10 cellular contexts compared by ENCODE assay signal in the genomic region with DNA sequence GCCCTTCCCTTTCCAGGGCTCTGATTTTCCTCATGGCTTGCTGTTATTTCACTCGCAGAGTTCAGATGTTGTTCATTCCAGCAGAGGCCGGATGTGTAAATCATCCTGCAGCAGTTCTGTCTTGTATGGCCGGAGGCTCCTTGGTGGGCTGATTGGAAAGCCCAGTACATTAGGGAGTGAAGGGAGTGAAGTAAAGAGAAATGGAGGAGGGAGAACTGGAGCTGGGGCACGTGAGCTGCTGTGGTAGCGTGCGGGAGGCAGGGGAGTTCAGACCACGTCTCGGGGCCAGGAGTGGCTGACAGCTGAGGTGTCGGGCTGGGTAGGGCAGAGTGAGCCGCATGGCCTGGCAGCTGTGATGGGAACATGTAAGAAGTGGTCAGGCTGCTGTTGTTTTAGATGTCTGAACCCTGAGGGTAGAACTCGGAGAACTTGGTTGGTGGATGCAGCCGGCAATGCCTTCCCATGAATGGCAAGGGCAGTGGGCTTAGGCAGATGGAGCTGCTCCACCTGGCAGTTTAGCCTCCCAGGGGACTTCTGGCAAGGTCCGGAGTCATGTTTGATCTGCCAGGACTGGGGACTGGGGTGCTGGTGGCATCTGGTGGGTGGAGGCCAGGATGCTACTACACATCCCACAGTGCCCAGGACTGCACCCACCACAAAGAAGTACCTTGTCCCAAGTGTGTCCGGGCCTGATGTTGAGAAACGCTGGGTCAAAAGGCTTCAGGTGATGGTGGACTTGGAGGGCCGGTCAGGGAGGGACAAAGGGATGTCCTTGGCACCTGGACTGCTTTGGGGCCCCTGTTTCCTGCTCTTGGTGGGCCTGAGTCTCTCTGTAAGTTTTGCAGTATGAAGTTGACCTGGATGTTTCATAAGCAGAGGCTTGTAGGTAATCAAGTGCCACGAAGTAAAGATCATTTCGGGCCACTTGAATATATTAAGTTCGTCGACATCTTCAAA. TPM values are rescaled to one million over a fixed set of nuclear protein-coding genes. Genes with fewer than 3 reads are reported as not detected.
DNase-seq lines count a peak whose midpoint lies in the region; ATAC-seq and TF ChIP-seq lines count a peak whose summit lies in the region.
"Had no signal": no experiment of that assay in that cellular context is flagged by ENCODE, and none has a peak within 500 bp of the region (broad histone marks: within the 10 kb centered on the region; RNA-seq: fewer than 3 reads in every experiment).

No MANE protein-coding gene starts in this region.

- H3K27ac ChIP-seq in ACC112 (ENCODE audit: low read depth, low read length) (peak overlapping the region; percentile 88), PC-9 (peak overlapping the region; percentile 98)
- H3K27ac ChIP-seq in CD8-positive, alpha-beta memory T cell (ENCODE audit: low read depth, low read length), result no peak overlapping the region

- no peaks in the 10 kb centered on the region for H3K36me3 Mint-ChIP-seq in nephron (ENCODE audit: low read depth)
- no peaks in the 10 kb centered on the region for H3K36me3 Mint-ChIP-seq in CD8-positive, alpha-beta memory T cell
- H3K36me3 Mint-ChIP-seq in WTC11, result no peaks in the 10 kb centered on the region
- H3K36me3 Mint-ChIP-seq: CD8-positive, alpha-beta T cell had no signal

- peaks cover 86% of the 10 kb centered on the region for H3F3A ChIP-seq in PC-9 (ENCODE audit: insufficient read depth, low read depth)

- H2AFZ ChIP-seq in ACC112 (ENCODE audit: low read length, unreplicated experiment) (no peak overlapping the region), PC-9 (peak overlapping the region; percentile 17; the same call in 1 of the 2 replicates)

- H3K4me3 Mint-ChIP-seq in nephron (peak overlapping the region; percentile 28 to 57 (median 57)), WTC11 (no peak overlapping the region)
- no peak overlapping the region for H3K4me3 Mint-ChIP-seq in CD8-positive, alpha-beta memory T cell
- H3K4me3 Mint-ChIP-seq: CD8-positive, alpha-beta T cell had no signal

- intact Hi-C loops in PC-9 (cut with micrococcal nuclease; ENCODE audit: unreplicated experiment), result loop anchor here (1.0 to 10.0 kb wide), 3 partner anchors 29 to 319 kb away; partner anchors contain the start of genes ADAM17 and ASAP2

- peaks cover 87% of the 10 kb centered on the region for H3K79me2 ChIP-seq in ACC112 (ENCODE audit: control insufficient read depth, insufficient read depth, low read length, unreplicated experiment)
- H3K79me2 ChIP-seq in PC-9 (ENCODE audit: low read depth), result peaks cover 92% of the 10 kb centered on the region

- H3K4me1 ChIP-seq in ACC112 (ENCODE audit: control insufficient read depth, insufficient read depth, low read length, unreplicated experiment) (peaks cover 87% of the 10 kb centered on the region), PC-9 (replicated peaks; ENCODE audit: insufficient read depth) (peaks cover 89% of the 10 kb centered on the region)
- H3K4me1 ChIP-seq in CD8-positive, alpha-beta memory T cell (ENCODE audit: insufficient read depth, low read length), result no peaks in the 10 kb centered on the region

- peaks cover 2% of the 10 kb centered on the region; the same call in 1 of the 2 replicates for H4K20me1 ChIP-seq in PC-9 (ENCODE audit: insufficient read depth)

- ATAC-seq in WTC11, result no peak
- ATAC-seq: CD8-positive, alpha-beta T cell had no signal

- H3K4me1 Mint-ChIP-seq in nephron (peaks cover 71% of the 10 kb centered on the region), WTC11 (peaks cover 19% of the 10 kb centered on the region)
- H3K4me1 Mint-ChIP-seq in CD8-positive, alpha-beta memory T cell, result no peaks in the 10 kb centered on the region

- H3K27me3 Mint-ChIP-seq in nephron (ENCODE audit: low read depth) (no peaks in the 10 kb centered on the region), WTC11 (ENCODE audit: low read depth) (no peaks in the 10 kb centered on the region)
- peaks cover 24 to 28% of the 10 kb centered on the region in 2 donors for H3K27me3 Mint-ChIP-seq in CD8-positive, alpha-beta memory T cell

- no peak for TF ChIP-seq CTCF in PC-9 (conservative IDR thresholded peaks at IDR 0.05)
- no peak for TF ChIP-seq CTCF in epithelial cell of esophagus (IDR thresholded peaks at IDR 0.05; ENCODE audit: insufficient read depth, low read depth, low read length, missing control alignments)
- TF ChIP-seq CTCF in nephron (IDR thresholded peaks at IDR 0.05; ENCODE audit: unreplicated experiment in 3 of 3), result no peak
- no peak for TF ChIP-seq CTCF in WTC11 (IDR thresholded peaks at IDR 0.05)

- H3K9me3 Mint-ChIP-seq in nephron (no peaks in the 10 kb centered on the region), WTC11 (no peaks in the 10 kb centered on the region)
- no peaks in the 10 kb centered on the region for H3K9me3 Mint-ChIP-seq in CD8-positive, alpha-beta memory T cell
- H3K9me3 Mint-ChIP-seq: CD8-positive, alpha-beta T cell had no signal

- CTCF ChIA-PET in PC-9 (lab: Charles Lee), result no interaction called here
- CTCF ChIA-PET in CD8-positive, alpha-beta memory T cell (lab: Charles Lee), result no interaction called here
- CTCF ChIA-PET in WTC11 (lab: Charles Lee), result no interaction called here

- BruUV-seq in PC-9 (replicated peaks; lab: Mats Ljungman, UMichigan), result TSS peak; percentile 27

- H3K4me2 ChIP-seq in PC-9, result peak overlapping the region; percentile 93

- DNase-seq in PC-9 (no peak), epithelial cell of esophagus (ENCODE audit: low read depth) (peak; percentile 74), SIG-M5 treated with dmso at 0.1 percent for 504 hours (lab: John Stamatoyannopoulos, UW; ENCODE audit: unreplicated experiment) (no peak), WTC11 (ENCODE audit: low spot score) (no peak)
- no peak for DNase-seq in CD8-positive, alpha-beta memory T cell
- no peak for DNase-seq in stimulated activated naive CD4-positive, alpha-beta T cell (lab: John Stamatoyannopoulos, UW)
- DNase-seq: activated T-cell treated with anti-CD3 and anti-CD28 coated beads, Interleukin-2, amount 50 U/mL, for 1 hour; CD8-positive, alpha-beta T cell had no signal

- H3K9me3 ChIP-seq in PC-9 (ENCODE audit: insufficient read depth, low read depth), result no peaks in the 10 kb centered on the region
- H3K9me3 ChIP-seq in CD8-positive, alpha-beta memory T cell (ENCODE audit: low read length), result no peaks in the 10 kb centered on the region

- no peaks in the 10 kb centered on the region for H3K36me3 ChIP-seq in ACC112 (ENCODE audit: insufficient read depth, low read length)
- H3K36me3 ChIP-seq in PC-9 (ENCODE audit: low read depth), result peaks cover 17% of the 10 kb centered on the region; the same call in 1 of the 2 replicates
- no peaks in the 10 kb centered on the region for H3K36me3 ChIP-seq in CD8-positive, alpha-beta memory T cell (ENCODE audit: insufficient read depth, low read length)

- peak overlapping the region; percentile 97 to 99 (median 98) for H3K27ac Mint-ChIP-seq in nephron
- no peak overlapping the region for H3K27ac Mint-ChIP-seq in CD8-positive, alpha-beta memory T cell
- no peak overlapping the region; the same call in 1 of the 2 replicates for H3K27ac Mint-ChIP-seq in WTC11
- H3K27ac Mint-ChIP-seq: CD8-positive, alpha-beta T cell had no signal

- H3K27me3 ChIP-seq in ACC112 (ENCODE audit: insufficient read depth, low read length) (no peaks in the 10 kb centered on the region), PC-9 (ENCODE audit: insufficient read depth, low read depth) (no peaks in the 10 kb centered on the region)
- H3K27me3 ChIP-seq in CD8-positive, alpha-beta memory T cell (ENCODE audit: insufficient read depth, low read length, poor library complexity, severe bottlenecking), result no peaks in the 10 kb centered on the region

- peak overlapping the region; percentile 66 for H3K4me3 ChIP-seq in ACC112 (ENCODE audit: low read depth, low read length)
- H3K4me3 ChIP-seq in PC-9, result peak overlapping the region; percentile 59
- H3K4me3 ChIP-seq in epithelial cell of esophagus (ENCODE audit: low read length), result no peak overlapping the region
- H3K4me3 ChIP-seq in CD8-positive, alpha-beta memory T cell (ENCODE audit: low read length), result no peak overlapping the region

- POLR2A ChIA-PET in PC-9 (lab: Charles Lee; ENCODE audit: unreplicated experiment), result interaction anchor here (0.5 to 1.2 kb wide), 8 partner anchors 12 to 95 kb away, joined by 3 to 8 read pairs (median 4); no protein-coding TSS in a partner anchor
- POLR2A ChIA-PET in CD8-positive, alpha-beta memory T cell (lab: Charles Lee), result no interaction called here
- POLR2A ChIA-PET in WTC11 (lab: Charles Lee), result no interaction called here

- H3K9me2 ChIP-seq in PC-9 (ENCODE audit: insufficient read depth), result no peaks in the 10 kb centered on the region

TF ChIP-seq in WTC11, 78 proteins besides CTCF, POLR2A, EP300 and RAD21 (continues in another document):
- TF ChIP-seq ZNF121 (CRISPR knock-in tag; IDR thresholded peaks at IDR 0.05), result no peak
- TF ChIP-seq, protein P1, sequence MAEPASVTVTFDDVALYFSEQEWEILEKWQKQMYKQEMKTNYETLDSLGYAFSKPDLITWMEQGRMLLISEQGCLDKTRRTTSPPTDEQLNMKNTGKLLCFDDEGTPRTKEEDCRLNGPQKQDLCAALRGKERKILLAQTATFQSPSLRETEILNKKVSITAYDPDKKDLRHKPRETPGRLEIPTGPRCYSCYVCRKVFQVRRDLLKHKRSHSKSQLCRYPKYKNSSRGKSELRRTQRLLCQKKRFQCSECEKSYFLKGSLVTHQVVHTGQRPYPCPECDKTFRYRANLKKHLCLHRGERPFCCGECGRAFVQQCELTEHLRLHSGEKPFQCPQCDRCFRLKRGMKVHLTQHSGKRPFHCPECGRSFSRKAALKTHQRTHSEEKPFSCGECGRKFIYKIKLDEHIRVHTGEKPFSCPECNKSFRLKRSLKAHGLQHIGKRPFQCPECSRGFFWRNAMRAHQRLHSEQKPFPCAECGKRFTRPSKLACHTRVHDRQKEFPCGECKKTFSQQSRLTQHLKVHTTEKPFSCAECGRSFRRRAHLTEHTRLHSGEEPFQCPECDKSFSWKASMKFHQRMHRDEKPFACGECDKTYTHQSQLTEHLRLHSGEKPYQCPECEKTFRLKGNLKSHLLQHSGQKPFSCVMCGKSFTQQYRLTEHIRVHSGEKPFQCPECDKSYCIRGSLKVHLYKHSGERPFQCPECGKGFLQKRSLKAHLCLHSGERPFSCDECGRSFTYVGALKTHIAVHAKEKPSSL (CRISPR knock-in tag; conservative IDR thresholded peaks at IDR 0.05), result no peak
- TF ChIP-seq, protein P2, sequence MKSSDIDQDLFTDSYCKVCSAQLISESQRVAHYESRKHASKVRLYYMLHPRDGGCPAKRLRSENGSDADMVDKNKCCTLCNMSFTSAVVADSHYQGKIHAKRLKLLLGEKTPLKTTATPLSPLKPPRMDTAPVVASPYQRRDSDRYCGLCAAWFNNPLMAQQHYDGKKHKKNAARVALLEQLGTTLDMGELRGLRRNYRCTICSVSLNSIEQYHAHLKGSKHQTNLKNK (CRISPR knock-in tag; IDR thresholded peaks at IDR 0.05), result no peak

RNA-seq across cellular contexts. Expression of gene ASAP2, which starts 29.1 kb away (rescaled TPM):
- total RNA-seq in PC-9 (2021) (60.3 and 66.8 TPM in 2 replicates), WTC11 (2021) (14.3 to 15.6 TPM (median 14.5 TPM) in 3 replicates)
- under 1 TPM; 0.15 to 0.38 TPM for total RNA-seq in CD8-positive, alpha-beta memory T cell
- not detected for polyA plus RNA-seq in CD8-positive, alpha-beta memory T cell
- total RNA-seq: CD8-positive, alpha-beta T cell had no signal

Comparison
In these comparisons a context has a peak if more than half of its experiments do, and no peak if none do; other contexts are left out.
1. H3K4me3 ChIP-seq: peak in ACC112 (single experiment) and PC-9 (single experiment); none in epithelial cell of esophagus (single experiment) and CD8-positive, alpha-beta memory T cell (single experiment).
2. H3K27ac Mint-ChIP-seq: peak in nephron (3 of 3); none in CD8-positive, alpha-beta memory T cell (0 of 8) and WTC11 (single experiment).
3. H3K4me3 Mint-ChIP-seq: peak in nephron (3 of 3); none in CD8-positive, alpha-beta memory T cell (0 of 7) and WTC11 (single experiment).
4. RNA of gene ASAP2, which starts 29.1 kb away (total RNA-seq): 60.3 to 66.8 TPM in PC-9 and 14.3 to 15.6 TPM in WTC11; 0.15 to 0.38 TPM in CD8-positive, alpha-beta memory T cell; every median in the first group is over 10 times any median in the second.